1 cellular context compared by ENCODE assay signal in the genomic region with DNA sequence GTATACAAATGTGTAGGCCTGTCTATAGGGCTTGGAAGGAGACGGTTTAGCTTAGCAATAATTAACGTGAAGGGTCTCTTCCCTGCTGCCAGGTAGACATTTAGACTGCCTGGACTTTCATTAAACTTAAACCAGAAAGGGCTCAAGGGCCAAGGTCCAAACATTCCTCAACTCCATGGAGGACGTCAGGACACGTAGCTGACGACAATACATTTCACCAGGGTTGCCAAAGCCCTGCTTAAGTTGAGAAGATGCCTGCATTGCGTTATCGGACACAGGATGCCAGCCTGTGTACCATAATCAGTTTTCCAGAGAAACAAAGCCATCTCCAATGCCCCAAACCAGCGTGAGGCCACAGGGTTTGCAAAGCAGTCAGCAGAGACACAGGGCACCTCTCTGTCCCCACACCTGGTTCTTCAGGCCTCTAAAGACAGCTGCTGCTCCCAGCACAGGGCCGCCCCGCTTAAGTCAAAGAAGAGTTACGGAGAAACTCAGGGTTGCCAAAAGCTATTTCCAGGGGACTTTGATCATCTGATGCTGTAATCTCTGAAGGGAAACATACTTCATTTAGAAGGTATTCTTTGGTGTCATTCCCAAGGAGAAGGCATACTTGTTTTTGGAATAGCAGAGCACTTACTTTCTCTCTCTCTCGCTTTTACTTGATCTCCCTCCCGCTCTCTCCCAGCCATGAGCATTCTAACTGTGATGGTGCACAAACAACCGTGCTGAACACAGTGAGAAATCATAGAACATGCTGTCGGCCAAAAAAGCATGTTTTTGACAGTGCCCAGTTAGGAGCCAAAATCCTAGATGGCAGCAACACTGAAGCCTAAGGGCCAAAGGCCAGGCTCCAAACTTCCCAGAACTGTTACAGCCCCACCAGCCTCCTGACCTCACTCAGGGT.
TF ChIP-seq lines count a peak whose summit lies in the region.

No MANE protein-coding gene starts in this region.

TF ChIP-seq in HepG2, 621 proteins besides CTCF, POLR2A, EP300 and RAD21 (continued from another document and continues in another):
- TF ChIP-seq, protein P1, sequence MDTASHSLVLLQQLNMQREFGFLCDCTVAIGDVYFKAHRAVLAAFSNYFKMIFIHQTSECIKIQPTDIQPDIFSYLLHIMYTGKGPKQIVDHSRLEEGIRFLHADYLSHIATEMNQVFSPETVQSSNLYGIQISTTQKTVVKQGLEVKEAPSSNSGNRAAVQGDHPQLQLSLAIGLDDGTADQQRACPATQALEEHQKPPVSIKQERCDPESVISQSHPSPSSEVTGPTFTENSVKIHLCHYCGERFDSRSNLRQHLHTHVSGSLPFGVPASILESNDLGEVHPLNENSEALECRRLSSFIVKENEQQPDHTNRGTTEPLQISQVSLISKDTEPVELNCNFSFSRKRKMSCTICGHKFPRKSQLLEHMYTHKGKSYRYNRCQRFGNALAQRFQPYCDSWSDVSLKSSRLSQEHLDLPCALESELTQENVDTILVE (CRISPR knock-in tag; IDR thresholded peaks at IDR 0.05) = no peak
- TF ChIP-seq, protein P2, sequence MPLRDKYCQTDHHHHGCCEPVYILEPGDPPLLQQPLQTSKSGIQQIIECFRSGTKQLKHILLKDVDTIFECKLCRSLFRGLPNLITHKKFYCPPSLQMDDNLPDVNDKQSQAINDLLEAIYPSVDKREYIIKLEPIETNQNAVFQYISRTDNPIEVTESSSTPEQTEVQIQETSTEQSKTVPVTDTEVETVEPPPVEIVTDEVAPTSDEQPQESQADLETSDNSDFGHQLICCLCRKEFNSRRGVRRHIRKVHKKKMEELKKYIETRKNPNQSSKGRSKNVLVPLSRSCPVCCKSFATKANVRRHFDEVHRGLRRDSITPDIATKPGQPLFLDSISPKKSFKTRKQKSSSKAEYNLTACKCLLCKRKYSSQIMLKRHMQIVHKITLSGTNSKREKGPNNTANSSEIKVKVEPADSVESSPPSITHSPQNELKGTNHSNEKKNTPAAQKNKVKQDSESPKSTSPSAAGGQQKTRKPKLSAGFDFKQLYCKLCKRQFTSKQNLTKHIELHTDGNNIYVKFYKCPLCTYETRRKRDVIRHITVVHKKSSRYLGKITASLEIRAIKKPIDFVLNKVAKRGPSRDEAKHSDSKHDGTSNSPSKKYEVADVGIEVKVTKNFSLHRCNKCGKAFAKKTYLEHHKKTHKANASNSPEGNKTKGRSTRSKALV (CRISPR knock-in tag; IDR thresholded peaks at IDR 0.05) = no peak
- TF ChIP-seq ARNT2 (CRISPR knock-in tag; IDR thresholded peaks at IDR 0.05; ENCODE audit: low read depth) (no peak), EZH2 (conservative IDR thresholded peaks at IDR 0.05; ENCODE audit: low read depth, low read length) (0 out of 2 replicates have a peak, but pooled peaks have one; percentile 29), ZBTB20 (CRISPR knock-in tag; IDR thresholded peaks at IDR 0.05; ENCODE audit: borderline replicate concordance, low read depth) (peak; percentile 82; the same call in 1 of the 2 replicates), LCORL (IDR thresholded peaks at IDR 0.05) (no peak), LCORL (CRISPR knock-in tag; IDR thresholded peaks at IDR 0.05) (no peak), TSC22D2 (CRISPR knock-in tag; IDR thresholded peaks at IDR 0.05; ENCODE audit: borderline replicate concordance) (no peak), SATB2 (CRISPR knock-in tag; IDR thresholded peaks at IDR 0.05) (no peak), DMAP1 (CRISPR knock-in tag; IDR thresholded peaks at IDR 0.05) (no peak), RBAK (CRISPR knock-in tag; IDR thresholded peaks at IDR 0.05) (no peak), MED1 (CRISPR knock-in tag; IDR thresholded peaks at IDR 0.05) (0 out of 2 replicates have a peak, but pooled peaks have one; percentile 16), REL (CRISPR knock-in tag; conservative IDR thresholded peaks at IDR 0.05) (no peak), MIXL1 (CRISPR knock-in tag; IDR thresholded peaks at IDR 0.05) (0 out of 2 replicates have a peak, but pooled peaks have one; percentile 63), ELF1 (CRISPR knock-in tag; IDR thresholded peaks at IDR 0.05) (no peak), ZSCAN30 (CRISPR knock-in tag; IDR thresholded peaks at IDR 0.05) (no peak), NFE2L2 (IDR thresholded peaks at IDR 0.05; ENCODE audit: low read length) (no peak), ZNF747 (CRISPR knock-in tag; IDR thresholded peaks at IDR 0.05; ENCODE audit: borderline replicate concordance) (no peak), ZSCAN21 (CRISPR knock-in tag; IDR thresholded peaks at IDR 0.05; ENCODE audit: borderline replicate concordance) (no peak), WIZ (CRISPR knock-in tag; IDR thresholded peaks at IDR 0.05) (0 out of 2 replicates have a peak, but pooled peaks have one; percentile 23), ZNF629 (CRISPR knock-in tag; conservative IDR thresholded peaks at IDR 0.05) (0 out of 2 replicates have a peak, but pooled peaks have one; percentile 7), ZNF44 (CRISPR knock-in tag; IDR thresholded peaks at IDR 0.05) (peak; percentile 51; the same call in 1 of the 2 replicates), ZNF891 (CRISPR knock-in tag; IDR thresholded peaks at IDR 0.05) (peak; percentile 60; the same call in 1 of the 2 replicates), NCOR1 (IDR thresholded peaks at IDR 0.05; ENCODE audit: borderline replicate concordance, low read length) (no peak), YEATS4 (CRISPR knock-in tag; IDR thresholded peaks at IDR 0.05; ENCODE audit: borderline replicate concordance) (peak; percentile 52; the same call in 1 of the 2 replicates), ARHGAP35 (CRISPR knock-in tag; IDR thresholded peaks at IDR 0.05; ENCODE audit: borderline replicate concordance) (0 out of 2 replicates have a peak, but pooled peaks have one; percentile 11), ZNF431 (CRISPR knock-in tag; IDR thresholded peaks at IDR 0.05; ENCODE audit: borderline replicate concordance, low read depth) (no peak), HOXA3 (CRISPR knock-in tag; IDR thresholded peaks at IDR 0.05) (peak; percentile 81), KDM5A (IDR thresholded peaks at IDR 0.05; ENCODE audit: borderline replicate concordance, low read length) (no peak), SALL1 (CRISPR knock-in tag; IDR thresholded peaks at IDR 0.05) (peak; percentile 54), ARNTL (CRISPR knock-in tag; IDR thresholded peaks at IDR 0.05) (no peak), ZBTB3 (CRISPR knock-in tag; IDR thresholded peaks at IDR 0.05; ENCODE audit: borderline replicate concordance, low read depth) (no peak), ZNF331 (CRISPR knock-in tag; IDR thresholded peaks at IDR 0.05) (no peak), JUND (CRISPR knock-in tag; IDR thresholded peaks at IDR 0.05) (no peak), NPAS2 (CRISPR knock-in tag; IDR thresholded peaks at IDR 0.05; ENCODE audit: borderline replicate concordance) (no peak), PITX1 (CRISPR knock-in tag; IDR thresholded peaks at IDR 0.05) (peak; percentile 43), JDP2 (CRISPR knock-in tag; IDR thresholded peaks at IDR 0.05; ENCODE audit: borderline replicate concordance) (no peak), CEBPB (IDR thresholded peaks at IDR 0.05; ENCODE audit: borderline replicate concordance, low read depth, low read length) (no peak), FOXK2 (IDR thresholded peaks at IDR 0.05) (no peak), ZBTB21 (CRISPR knock-in tag; IDR thresholded peaks at IDR 0.05) (peak; percentile 83), KDM6A (CRISPR knock-in tag; IDR thresholded peaks at IDR 0.05; ENCODE audit: low read depth) (peak; percentile 13; the same call in 1 of the 2 replicates), HNF4G (IDR thresholded peaks at IDR 0.05; ENCODE audit: borderline replicate concordance, low read depth, low read length) (peak; percentile 23; the same call in 1 of the 2 replicates), HNF4G (CRISPR knock-in tag; IDR thresholded peaks at IDR 0.05; ENCODE audit: borderline replicate concordance, low read depth) (no peak), KDM5B (CRISPR knock-in tag; IDR thresholded peaks at IDR 0.05; ENCODE audit: borderline replicate concordance) (peak; percentile 32; the same call in 1 of the 2 replicates), MAFF (IDR thresholded peaks at IDR 0.05; ENCODE audit: low read depth, low read length) (no peak), ZNF674 (CRISPR knock-in tag; IDR thresholded peaks at IDR 0.05; ENCODE audit: low read depth) (no peak), NAIF1 (CRISPR knock-in tag; IDR thresholded peaks at IDR 0.05; ENCODE audit: borderline replicate concordance) (no peak), SNAI1 (CRISPR knock-in tag; IDR thresholded peaks at IDR 0.05; ENCODE audit: borderline replicate concordance) (no peak), RFXANK (CRISPR knock-in tag; IDR thresholded peaks at IDR 0.05) (no peak), ZC3H13 (CRISPR knock-in tag; IDR thresholded peaks at IDR 0.05) (no peak), ZSCAN22 (CRISPR knock-in tag; IDR thresholded peaks at IDR 0.05) (no peak), HMG20B (CRISPR knock-in tag; conservative IDR thresholded peaks at IDR 0.05) (no peak), ZNF724P (CRISPR knock-in tag; IDR thresholded peaks at IDR 0.05; ENCODE audit: borderline replicate concordance) (0 out of 2 replicates have a peak, but pooled peaks have one; percentile 51), TOE1 (CRISPR knock-in tag; IDR thresholded peaks at IDR 0.05) (no peak)
- TF ChIP-seq, protein P3, sequence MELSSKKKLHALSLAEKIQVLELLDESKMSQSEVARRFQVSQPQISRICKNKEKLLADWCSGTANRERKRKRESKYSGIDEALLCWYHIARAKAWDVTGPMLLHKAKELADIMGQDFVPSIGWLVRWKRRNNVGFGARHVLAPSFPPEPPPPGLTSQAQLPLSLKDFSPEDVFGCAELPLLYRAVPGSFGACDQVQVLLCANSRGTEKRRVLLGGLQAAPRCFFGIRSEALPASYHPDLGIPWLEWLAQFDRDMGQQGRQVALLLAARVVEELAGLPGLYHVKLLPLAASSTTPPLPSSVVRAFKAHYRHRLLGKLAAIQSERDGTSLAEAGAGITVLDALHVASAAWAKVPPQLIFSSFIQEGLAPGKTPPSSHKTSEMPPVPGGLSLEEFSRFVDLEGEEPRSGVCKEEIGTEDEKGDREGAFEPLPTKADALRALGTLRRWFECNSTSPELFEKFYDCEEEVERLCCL (CRISPR knock-in tag; IDR thresholded peaks at IDR 0.05; ENCODE audit: borderline replicate concordance) = 0 out of 2 replicates have a peak, but pooled peaks have one; percentile 61
- TF ChIP-seq, protein P4, sequence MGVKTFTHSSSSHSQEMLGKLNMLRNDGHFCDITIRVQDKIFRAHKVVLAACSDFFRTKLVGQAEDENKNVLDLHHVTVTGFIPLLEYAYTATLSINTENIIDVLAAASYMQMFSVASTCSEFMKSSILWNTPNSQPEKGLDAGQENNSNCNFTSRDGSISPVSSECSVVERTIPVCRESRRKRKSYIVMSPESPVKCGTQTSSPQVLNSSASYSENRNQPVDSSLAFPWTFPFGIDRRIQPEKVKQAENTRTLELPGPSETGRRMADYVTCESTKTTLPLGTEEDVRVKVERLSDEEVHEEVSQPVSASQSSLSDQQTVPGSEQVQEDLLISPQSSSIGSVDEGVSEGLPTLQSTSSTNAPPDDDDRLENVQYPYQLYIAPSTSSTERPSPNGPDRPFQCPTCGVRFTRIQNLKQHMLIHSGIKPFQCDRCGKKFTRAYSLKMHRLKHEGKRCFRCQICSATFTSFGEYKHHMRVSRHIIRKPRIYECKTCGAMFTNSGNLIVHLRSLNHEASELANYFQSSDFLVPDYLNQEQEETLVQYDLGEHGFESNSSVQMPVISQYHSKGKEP (CRISPR knock-in tag; IDR thresholded peaks at IDR 0.05) = no peak
- TF ChIP-seq, protein P5, sequence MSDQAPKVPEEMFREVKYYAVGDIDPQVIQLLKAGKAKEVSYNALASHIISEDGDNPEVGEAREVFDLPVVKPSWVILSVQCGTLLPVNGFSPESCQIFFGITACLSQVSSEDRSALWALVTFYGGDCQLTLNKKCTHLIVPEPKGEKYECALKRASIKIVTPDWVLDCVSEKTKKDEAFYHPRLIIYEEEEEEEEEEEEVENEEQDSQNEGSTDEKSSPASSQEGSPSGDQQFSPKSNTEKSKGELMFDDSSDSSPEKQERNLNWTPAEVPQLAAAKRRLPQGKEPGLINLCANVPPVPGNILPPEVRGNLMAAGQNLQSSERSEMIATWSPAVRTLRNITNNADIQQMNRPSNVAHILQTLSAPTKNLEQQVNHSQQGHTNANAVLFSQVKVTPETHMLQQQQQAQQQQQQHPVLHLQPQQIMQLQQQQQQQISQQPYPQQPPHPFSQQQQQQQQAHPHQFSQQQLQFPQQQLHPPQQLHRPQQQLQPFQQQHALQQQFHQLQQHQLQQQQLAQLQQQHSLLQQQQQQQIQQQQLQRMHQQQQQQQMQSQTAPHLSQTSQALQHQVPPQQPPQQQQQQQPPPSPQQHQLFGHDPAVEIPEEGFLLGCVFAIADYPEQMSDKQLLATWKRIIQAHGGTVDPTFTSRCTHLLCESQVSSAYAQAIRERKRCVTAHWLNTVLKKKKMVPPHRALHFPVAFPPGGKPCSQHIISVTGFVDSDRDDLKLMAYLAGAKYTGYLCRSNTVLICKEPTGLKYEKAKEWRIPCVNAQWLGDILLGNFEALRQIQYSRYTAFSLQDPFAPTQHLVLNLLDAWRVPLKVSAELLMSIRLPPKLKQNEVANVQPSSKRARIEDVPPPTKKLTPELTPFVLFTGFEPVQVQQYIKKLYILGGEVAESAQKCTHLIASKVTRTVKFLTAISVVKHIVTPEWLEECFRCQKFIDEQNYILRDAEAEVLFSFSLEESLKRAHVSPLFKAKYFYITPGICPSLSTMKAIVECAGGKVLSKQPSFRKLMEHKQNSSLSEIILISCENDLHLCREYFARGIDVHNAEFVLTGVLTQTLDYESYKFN (CRISPR knock-in tag; conservative IDR thresholded peaks at IDR 0.05) = peak; percentile 84
- TF ChIP-seq, protein P6, sequence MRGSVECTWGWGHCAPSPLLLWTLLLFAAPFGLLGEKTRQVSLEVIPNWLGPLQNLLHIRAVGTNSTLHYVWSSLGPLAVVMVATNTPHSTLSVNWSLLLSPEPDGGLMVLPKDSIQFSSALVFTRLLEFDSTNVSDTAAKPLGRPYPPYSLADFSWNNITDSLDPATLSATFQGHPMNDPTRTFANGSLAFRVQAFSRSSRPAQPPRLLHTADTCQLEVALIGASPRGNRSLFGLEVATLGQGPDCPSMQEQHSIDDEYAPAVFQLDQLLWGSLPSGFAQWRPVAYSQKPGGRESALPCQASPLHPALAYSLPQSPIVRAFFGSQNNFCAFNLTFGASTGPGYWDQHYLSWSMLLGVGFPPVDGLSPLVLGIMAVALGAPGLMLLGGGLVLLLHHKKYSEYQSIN (CRISPR knock-in tag; IDR thresholded peaks at IDR 0.05; ENCODE audit: borderline replicate concordance) = no peak
- TF ChIP-seq, protein P7, sequence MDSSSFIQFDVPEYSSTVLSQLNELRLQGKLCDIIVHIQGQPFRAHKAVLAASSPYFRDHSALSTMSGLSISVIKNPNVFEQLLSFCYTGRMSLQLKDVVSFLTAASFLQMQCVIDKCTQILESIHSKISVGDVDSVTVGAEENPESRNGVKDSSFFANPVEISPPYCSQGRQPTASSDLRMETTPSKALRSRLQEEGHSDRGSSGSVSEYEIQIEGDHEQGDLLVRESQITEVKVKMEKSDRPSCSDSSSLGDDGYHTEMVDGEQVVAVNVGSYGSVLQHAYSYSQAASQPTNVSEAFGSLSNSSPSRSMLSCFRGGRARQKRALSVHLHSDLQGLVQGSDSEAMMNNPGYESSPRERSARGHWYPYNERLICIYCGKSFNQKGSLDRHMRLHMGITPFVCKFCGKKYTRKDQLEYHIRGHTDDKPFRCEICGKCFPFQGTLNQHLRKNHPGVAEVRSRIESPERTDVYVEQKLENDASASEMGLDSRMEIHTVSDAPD (CRISPR knock-in tag; IDR thresholded peaks at IDR 0.05) = no peak
- TF ChIP-seq, protein P8, sequence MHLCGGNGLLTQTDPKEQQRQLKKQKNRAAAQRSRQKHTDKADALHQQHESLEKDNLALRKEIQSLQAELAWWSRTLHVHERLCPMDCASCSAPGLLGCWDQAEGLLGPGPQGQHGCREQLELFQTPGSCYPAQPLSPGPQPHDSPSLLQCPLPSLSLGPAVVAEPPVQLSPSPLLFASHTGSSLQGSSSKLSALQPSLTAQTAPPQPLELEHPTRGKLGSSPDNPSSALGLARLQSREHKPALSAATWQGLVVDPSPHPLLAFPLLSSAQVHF (CRISPR knock-in tag; IDR thresholded peaks at IDR 0.05) = no peak
